8 cellular contexts compared by ENCODE assay signal in genomic region chr15:68820589-68821189, GRCh38. TPM values are rescaled to one million over a fixed set of nuclear protein-coding genes. Genes with fewer than 3 reads are reported as not detected.
DNase-seq lines count a peak whose midpoint lies in the region; ATAC-seq and TF ChIP-seq lines count a peak whose summit lies in the region.

ANP32A (minus strand) TSS chr15:68820895; CDS start chr15:68820751, 144 bp downstream.

- H3K4me1 Mint-ChIP-seq in nephron progenitor cell: peaks cover 42% of the 10 kb centered on the region
- peaks cover 30% of the 10 kb centered on the region for H3K4me1 Mint-ChIP-seq in stimulated activated naive CD8-positive, alpha-beta T cell treated with anti-CD3 and anti-CD28 coated beads, Interleukin-15, amount 100 ng/mL, for 72 hours

- H3K27me3 ChIP-seq in DND-41 (ENCODE audit: insufficient read depth, low read length, poor library complexity) (no peaks in the 10 kb centered on the region), GM23248 (replicated peaks; ENCODE audit: insufficient read depth) (no peaks in the 10 kb centered on the region), Loucy (ENCODE audit: insufficient read depth, low read length, poor library complexity, severe bottlenecking) (peaks cover 15% of the 10 kb centered on the region)

- H3F3A ChIP-seq in GM23248 (ENCODE audit: insufficient read depth) (peaks cover 10% of the 10 kb centered on the region), Loucy (ENCODE audit: low read depth) (no peaks in the 10 kb centered on the region)

- H3K9me3 ChIP-seq in DND-41 (ENCODE audit: insufficient read depth, low read length, severe bottlenecking): no peaks in the 10 kb centered on the region
- H3K9me3 ChIP-seq in GM23248 (ENCODE audit: low read depth): no peaks in the 10 kb centered on the region
- no peaks in the 10 kb centered on the region for H3K9me3 ChIP-seq in Loucy (ENCODE audit: insufficient read depth, low read depth, low read length)

- H3K79me2 ChIP-seq in DND-41 (ENCODE audit: insufficient read depth, low read length) (peaks cover 70% of the 10 kb centered on the region), GM23248 (ENCODE audit: insufficient read depth) (peaks cover 67% of the 10 kb centered on the region), Loucy (ENCODE audit: insufficient read depth, low read length) (peaks cover 78% of the 10 kb centered on the region)

- H3K4me2 ChIP-seq in DND-41 (ENCODE audit: insufficient read depth, low read length): peak within 1 kb of the TSS; percentile 96
- peak within 1 kb of the TSS; percentile 93 for H3K4me2 ChIP-seq in GM23248 (ENCODE audit: unreplicated experiment)
- peak within 1 kb of the TSS; percentile 89 for H3K4me2 ChIP-seq in Loucy (ENCODE audit: low read depth, low read length, poor library complexity, severe bottlenecking)

- peak within 1 kb of the TSS; percentile 97 for H3K4me3 Mint-ChIP-seq in nephron progenitor cell
- H3K4me3 Mint-ChIP-seq in stimulated activated naive CD8-positive, alpha-beta T cell treated with anti-CD3 and anti-CD28 coated beads, Interleukin-15, amount 100 ng/mL, for 72 hours: peak within 1 kb of the TSS; percentile 98 to 99

- H3K9me3 Mint-ChIP-seq in nephron progenitor cell: no peaks in the 10 kb centered on the region
- H3K9me3 Mint-ChIP-seq in stimulated activated naive CD8-positive, alpha-beta T cell treated with anti-CD3 and anti-CD28 coated beads, Interleukin-15, amount 100 ng/mL, for 72 hours: no peaks in the 10 kb centered on the region

- H3K4me3 ChIP-seq in DND-41 (ENCODE audit: low read depth in 1 of 2, low read length in 2 of 2) (peak within 1 kb of the TSS; percentile 93 to 94), GM23248 (peak within 1 kb of the TSS; percentile 89), Loucy (ENCODE audit: low read length, poor library complexity, severe bottlenecking) (peak within 1 kb of the TSS; percentile 99), fibroblast of pulmonary artery (replicated peaks; ENCODE audit: low read depth, low read length) (peak within 1 kb of the TSS; percentile 91)

- 1 to 2% methylated on average over 35 to 49 of the region's 53 CpGs for WGBS in GM23248 (ENCODE audit: low coverage in 1 of 2, low lambda C conversion rate in 2 of 2, missing lambda C conversion rate in 2 of 2), 2 experiments

- TF ChIP-seq CTCF in DND-41 (IDR thresholded peaks at IDR 0.05; ENCODE audit: borderline replicate concordance, extremely low read depth, low read length, poor library complexity, severe bottlenecking) (no peak), Loucy (conservative IDR thresholded peaks at IDR 0.05; ENCODE audit: low read length) (no peak), fibroblast of pulmonary artery (IDR thresholded peaks at IDR 0.05; ENCODE audit: low read length, missing control alignments) (no peak), nephron progenitor cell (IDR thresholded peaks at IDR 0.05) (no peak)

- no peaks in the 10 kb centered on the region for H3K9me2 ChIP-seq in GM23248 (ENCODE audit: insufficient read depth)
- no peaks in the 10 kb centered on the region for H3K9me2 ChIP-seq in Loucy (replicated peaks; ENCODE audit: low read depth, low read length)

- H2AFZ ChIP-seq in DND-41 (ENCODE audit: low read depth, low read length) (peak within 1 kb of the TSS; percentile 72), GM23248 (peak within 1 kb of the TSS; percentile 81), Loucy (ENCODE audit: low read length) (peak within 1 kb of the TSS; percentile 46)

- peaks cover 3% of the 10 kb centered on the region for H3K27me3 Mint-ChIP-seq in nephron progenitor cell (ENCODE audit: low read depth, poor library complexity)
- H3K27me3 Mint-ChIP-seq in stimulated activated naive CD8-positive, alpha-beta T cell treated with anti-CD3 and anti-CD28 coated beads, Interleukin-15, amount 100 ng/mL, for 72 hours: no peaks in the 10 kb centered on the region

- H3K27ac ChIP-seq in DND-41 (ENCODE audit: low read length) (peak within 1 kb of the TSS; percentile 99), GM23248 (peak within 1 kb of the TSS; percentile 91)

- in situ Hi-C loops in GM23248 (cut with MboI): no loop called here

- H3K4me1 ChIP-seq in DND-41 (ENCODE audit: insufficient read depth, low read length): peaks cover 33% of the 10 kb centered on the region
- H3K4me1 ChIP-seq in GM23248 (ENCODE audit: insufficient read depth): peaks cover 19% of the 10 kb centered on the region
- peaks cover 26% of the 10 kb centered on the region for H3K4me1 ChIP-seq in Loucy (ENCODE audit: insufficient read depth, low read length, poor library complexity, severe bottlenecking)

- H3K9ac ChIP-seq in DND-41 (ENCODE audit: low read depth, low read length): peak within 1 kb of the TSS; percentile 99
- H3K9ac ChIP-seq in GM23248: peak within 1 kb of the TSS; percentile 97
- H3K9ac ChIP-seq in Loucy (ENCODE audit: low read depth, low read length, poor library complexity, severe bottlenecking): peak within 1 kb of the TSS; percentile 99

- H3K27ac Mint-ChIP-seq in nephron progenitor cell: peak within 1 kb of the TSS; percentile 98
- peak within 1 kb of the TSS; percentile 100 for H3K27ac Mint-ChIP-seq in stimulated activated naive CD8-positive, alpha-beta T cell treated with anti-CD3 and anti-CD28 coated beads, Interleukin-15, amount 100 ng/mL, for 72 hours

- peaks cover 27% of the 10 kb centered on the region for H4K20me1 ChIP-seq in DND-41 (ENCODE audit: insufficient read depth, low read length)
- no peaks in the 10 kb centered on the region for H4K20me1 ChIP-seq in GM23248 (ENCODE audit: insufficient read depth)
- peaks cover 30% of the 10 kb centered on the region for H4K20me1 ChIP-seq in Loucy (ENCODE audit: insufficient read depth, low read length, poor library complexity, severe bottlenecking)

- ATAC-seq in DND-41 (ENCODE audit: insufficient read depth, low read depth): peak; percentile 71
- peak; percentile 79 for ATAC-seq in stimulated activated naive CD8-positive, alpha-beta T cell treated with anti-CD3 and anti-CD28 coated beads, Interleukin-15, amount 100 ng/mL, for 72 hours

- H3K36me3 ChIP-seq in DND-41 (ENCODE audit: insufficient read depth, low read length) (peaks cover 22% of the 10 kb centered on the region), GM23248 (ENCODE audit: low read depth) (no peaks in the 10 kb centered on the region), Loucy (ENCODE audit: insufficient read depth, low read length) (0 out of 2 replicates have a peak, but pooled peaks cover under 1% of the 10 kb centered on the region)

- peaks cover 6% of the 10 kb centered on the region for H3K36me3 Mint-ChIP-seq in nephron progenitor cell (ENCODE audit: low read depth)

- DNase-seq in DND-41: peak; percentile 96
- DNase-seq in GM23248: peak; percentile 96
- DNase-seq in SHP77 (lab: John Stamatoyannopoulos, UW): peak; percentile 81 to 88
- DNase-seq in activated effector memory CD4-positive, alpha-beta T cell treated with Interleukin-2 at 50 U/mL for 16 hours: peak; percentile 95
- DNase-seq in fibroblast of pulmonary artery (ENCODE audit: low read depth): peak; percentile 95
- DNase-seq in nephron progenitor cell: peak; percentile 99
- DNase-seq in stimulated activated naive CD8-positive, alpha-beta T cell treated with anti-CD3 and anti-CD28 coated beads, Interleukin-15, amount 100 ng/mL, for 72 hours: peak; percentile 98

RNA-seq across cellular contexts. Expression of gene ANP32A, which starts in this region (rescaled TPM):
- 40.1 and 40.3 TPM in 2 replicates for total RNA-seq in GM23248 (2014; rRNA removed; shearing (Covaris generic))
- 69.7 and 70.0 TPM in 2 replicates for polyA plus RNA-seq in GM23248 (2016; fragmentation: Nextera tagmentation; extraction: Ambion mirVana)

Comparison
In these comparisons a context has a peak if more than half of its experiments do, and no peak if none do; other contexts are left out.
1. Peak in every context shown above with its lines: DNase-seq, ATAC-seq, H3K4me3 ChIP-seq and H3K27ac ChIP-seq.